In the genomic region with DNA sequence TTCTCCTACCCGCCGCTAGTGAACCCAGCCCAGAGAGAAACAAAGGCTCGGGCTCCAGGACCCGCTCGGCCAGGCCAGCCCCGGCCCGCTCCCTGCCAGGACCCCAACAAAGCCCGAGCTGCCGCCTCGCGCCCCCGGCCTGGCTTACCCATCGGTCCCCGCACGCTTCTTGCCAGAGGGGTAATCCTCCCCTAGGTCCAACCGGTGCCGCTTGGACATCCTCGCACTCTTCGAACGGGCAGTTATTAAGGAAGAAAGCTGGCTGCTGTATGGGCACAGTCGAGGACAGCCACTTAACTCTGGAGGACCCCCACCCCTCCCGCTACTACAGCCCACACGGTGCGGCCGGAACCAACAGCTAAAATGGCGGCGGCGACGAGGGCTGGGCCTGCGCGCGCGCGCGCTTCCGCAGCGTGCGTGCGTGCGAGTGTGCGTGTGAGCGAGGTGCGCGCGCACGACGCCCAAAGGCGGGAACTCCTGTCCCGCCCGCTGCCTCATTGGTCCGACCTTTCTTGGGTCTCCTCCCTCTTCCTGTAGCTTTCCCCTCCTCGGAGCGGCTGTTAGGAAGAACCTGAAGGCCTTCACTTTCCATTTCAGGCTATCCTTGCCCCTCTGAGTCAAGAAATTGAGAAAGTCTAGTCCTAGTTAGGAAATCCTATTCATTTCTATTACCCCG, we compare ENCODE assay signal across 8 cellular contexts. TPM values are rescaled to one million over a fixed set of nuclear protein-coding genes. Genes with fewer than 3 reads are reported as not detected.
DNase-seq lines count a peak whose midpoint lies in the region; ATAC-seq and TF ChIP-seq lines count a peak whose summit lies in the region.

A gene (minus strand): TSS at position 380 of the 676 bp plus-strand sequence. CDS start 161 bp downstream, at position 219.

- H3K4me1 Mint-ChIP-seq in IgD-negative memory B cell, result peaks cover 34 to 44% (median 36%) of the 10 kb centered on the region in 3 donors

- no peaks in the 10 kb centered on the region for H3K36me3 Mint-ChIP-seq in IgD-negative memory B cell

- H3K27ac Mint-ChIP-seq in IgD-negative memory B cell, result peak within 1 kb of the TSS; percentile 95 to 97 (median 97)

- no peaks in the 10 kb centered on the region for H3K9me3 ChIP-seq in mononuclear cell (ENCODE audit: low read depth, low read length)

- peak; percentile 81 for ATAC-seq in GM21529 (IDR thresholded peaks at IDR 0.05; ENCODE audit: unreplicated experiment)

- H3K4me3 ChIP-seq in epithelial cell of esophagus (ENCODE audit: low read length) (peak within 1 kb of the TSS; percentile 96), mononuclear cell (ENCODE audit: low read length) (peak within 1 kb of the TSS; percentile 99)

- no peaks in the 10 kb centered on the region for H3K27me3 ChIP-seq in mononuclear cell (ENCODE audit: insufficient read depth, low read length)

- peaks cover 38% of the 10 kb centered on the region for H3K4me1 ChIP-seq in mononuclear cell (ENCODE audit: insufficient read depth, low read length)

- H3K9me3 Mint-ChIP-seq in IgD-negative memory B cell, result no peaks in the 10 kb centered on the region

- H3K4me3 Mint-ChIP-seq in IgD-negative memory B cell, result peak within 1 kb of the TSS; percentile 88 to 100 (median 97)

- TF ChIP-seq CTCF in epithelial cell of esophagus (IDR thresholded peaks at IDR 0.05; ENCODE audit: insufficient read depth, low read depth, low read length, missing control alignments), result no peak

- DNase-seq in DMS114 treated with DMSO at 0.1 percent for 48 hours (lab: John Stamatoyannopoulos, UW; ENCODE audit: unreplicated experiment) (peak; percentile 91), OCI-M2 (lab: John Stamatoyannopoulos, UW; ENCODE audit: unreplicated experiment) (peak; percentile 75), activated T-cell treated with anti-CD3 and anti-CD28 coated beads for 48 hours (ENCODE audit: low read depth) (peak; percentile 93), epithelial cell of esophagus (ENCODE audit: low read depth) (peak; percentile 99)
- peak; percentile 70 to 86 for DNase-seq in stimulated activated CD8-positive, alpha-beta memory T cell treated with anti-CD3 and anti-CD28 coated beads, Interleukin-4, amount 100 ng/mL, for 1 hour (ENCODE audit: low read depth in 2 of 2, low spot score in 1 of 2)

- H3K27me3 Mint-ChIP-seq in IgD-negative memory B cell, result no peaks in the 10 kb centered on the region

RNA-seq across cellular contexts. Expression of the gene that starts here (rescaled TPM):
- 43.5 TPM for polyA plus RNA-seq in IgD-negative memory B cell
- 314 TPM for total RNA-seq in mononuclear cell

Comparison
In these comparisons a context has a peak if more than half of its experiments do, and no peak if none do; other contexts are left out.
1. Peak in every context shown above with its lines: DNase-seq, ATAC-seq and H3K4me3 ChIP-seq.